In the genomic region with DNA sequence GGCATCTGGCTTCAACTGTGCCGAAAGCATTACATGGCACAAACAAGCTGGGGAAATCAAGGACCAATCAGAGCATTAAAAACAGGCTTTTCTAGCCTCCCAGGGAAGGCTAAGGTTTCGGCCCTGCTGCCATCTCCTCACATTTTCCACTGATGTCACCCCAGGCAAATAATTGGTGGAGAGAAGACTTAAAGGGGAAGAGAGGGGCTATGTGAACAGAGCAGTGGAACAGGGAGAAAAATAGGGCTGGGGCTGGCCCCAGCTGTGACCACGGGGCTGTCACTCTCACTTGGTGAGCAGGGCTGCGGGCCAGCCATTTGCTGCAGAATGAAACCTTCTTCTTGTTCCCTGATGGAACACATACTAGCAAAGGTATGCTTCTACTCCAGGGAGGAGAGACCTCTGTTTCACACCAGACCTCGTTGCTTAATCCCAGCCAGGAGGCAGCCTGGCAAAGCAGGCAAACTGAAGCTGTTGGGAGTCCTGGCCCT, we compare ENCODE assay signal across 14 cellular contexts.
DNase-seq lines count a peak whose midpoint lies in the region; ATAC-seq and TF ChIP-seq lines count a peak whose summit lies in the region.
"Had no signal": no experiment of that assay in that cellular context is flagged by ENCODE, and none has a peak within 500 bp of the region (broad histone marks: within the 10 kb centered on the region; RNA-seq: fewer than 3 reads in every experiment).

No MANE protein-coding gene starts in this region.

- no peaks in the 10 kb centered on the region for H3K79me1 ChIP-seq in trophoblast cell (ENCODE audit: low read length)

- peaks cover 6 to 15% of the 10 kb centered on the region in 2 donors for H3K4me1 ChIP-seq in ascending aorta
- peaks cover 0 to 2% of the 10 kb centered on the region in 2 experiments for H3K4me1 ChIP-seq in trophoblast cell (ENCODE audit: control insufficient read depth in 1 of 2, insufficient read depth in 2 of 2, low read length in 2 of 2)

- WGBS in trophoblast cell (ENCODE audit: extremely low coverage, insufficient coverage, insufficient read length) = no CpG with 5 or more reads among the region's 5 CpGs

- peak overlapping the region in 1 of 2 donors; percentile 8 for H3K4me3 ChIP-seq in ascending aorta
- H3K4me3 ChIP-seq in trophoblast cell (ENCODE audit: low read depth, low read length) = no peak overlapping the region
- H3K4me3 ChIP-seq: sigmoid colon had no signal

- peak; percentile 49 to 60 for ATAC-seq in left cardiac atrium
- no peak for ATAC-seq in HG03025 (IDR thresholded peaks at IDR 0.05; ENCODE audit: low FRiP score, unreplicated experiment)
- no peak for ATAC-seq in HG03378 (IDR thresholded peaks at IDR 0.05; ENCODE audit: unreplicated experiment)
- ATAC-seq: effector memory CD8-positive, alpha-beta T cell had no signal

- no peak overlapping the region for H2AK5ac ChIP-seq in trophoblast cell (ENCODE audit: low read length)

- H3K18ac ChIP-seq in trophoblast cell (ENCODE audit: low read length) = no peak overlapping the region

- H3K14ac ChIP-seq in trophoblast cell (ENCODE audit: low read length) = no peak overlapping the region

- H3K9me3 ChIP-seq in ascending aorta = no peaks in the 10 kb centered on the region
- H3K9me3 ChIP-seq in trophoblast cell (ENCODE audit: insufficient read depth, low read depth, low read length) = no peaks in the 10 kb centered on the region
- H3K9me3 ChIP-seq: sigmoid colon had no signal

- intact Hi-C loops in ascending aorta (cut with DNase I) (no loop called here), left cardiac atrium (cut with DNase I) (no loop called here)

- H3K27me3 ChIP-seq in ascending aorta (no peaks in the 10 kb centered on the region), trophoblast cell (ENCODE audit: insufficient read depth, low read length) (no peaks in the 10 kb centered on the region)
- H3K27me3 ChIP-seq: sigmoid colon had no signal

- no peak overlapping the region for H2AFZ ChIP-seq in trophoblast cell (ENCODE audit: insufficient read depth, low read length, poor library complexity)

- DNase-seq in NCI-H1694 treated with DMSO at 0.1 percent for 48 hours (lab: John Stamatoyannopoulos, UW) (peak; percentile 16), ascending aorta (ENCODE audit: low spot score in 2 of 2) (peak in 1 of 2 donors; percentile 65), left cardiac atrium (peak; percentile 18), trophoblast cell (peak; percentile 50 to 51), GM10266 (ENCODE audit: extremely low spot score) (no peak)
- no peak for DNase-seq in activated CD4-positive, alpha-beta T cell treated with anti-CD3 and anti-CD28 coated beads for 4 hours
- DNase-seq: amygdala; effector memory CD8-positive, alpha-beta T cell; NCI-H1105 treated with DMSO at 0.1 percent for 48 hours; NCI-H510A treated with DMSO at 0.1 percent for 48 hours; sigmoid colon; T-helper 1 cell had no signal

- no peaks in the 10 kb centered on the region for H3K79me2 ChIP-seq in trophoblast cell (ENCODE audit: control insufficient read depth, insufficient read depth, low read length, poor library complexity)

- TF ChIP-seq CTCF in ascending aorta (IDR thresholded peaks at IDR 0.05) (no peak), GM10266 (IDR thresholded peaks at IDR 0.05; ENCODE audit: control insufficient read depth, insufficient read depth, low read depth, missing control alignments) (no peak)

- H3K4me2 ChIP-seq in trophoblast cell (ENCODE audit: low read length) = no peak overlapping the region

- H4K12ac ChIP-seq in trophoblast cell (ENCODE audit: low read depth, low read length) = no peak overlapping the region

- no peak overlapping the region for H4K91ac ChIP-seq in trophoblast cell (ENCODE audit: low read depth, low read length)

- no peak overlapping the region for H2BK120ac ChIP-seq in trophoblast cell (ENCODE audit: insufficient read depth, low read length, poor library complexity)

- no peaks in the 10 kb centered on the region for H3K36me3 ChIP-seq in ascending aorta
- H3K36me3 ChIP-seq in trophoblast cell (ENCODE audit: control insufficient read depth in 1 of 2, insufficient read depth in 2 of 2, low read length in 2 of 2) = no peaks in the 10 kb centered on the region
- H3K36me3 ChIP-seq: sigmoid colon had no signal

- H3K9ac ChIP-seq in trophoblast cell (ENCODE audit: low read length) = peak overlapping the region; percentile 14

- H3K27ac ChIP-seq in ascending aorta (peak overlapping the region; percentile 34 to 62), trophoblast cell (ENCODE audit: low read depth, low read length) (no peak overlapping the region)
- H3K27ac ChIP-seq: sigmoid colon had no signal

- H2BK5ac ChIP-seq in trophoblast cell (ENCODE audit: low read depth, low read length, poor library complexity) = no peak overlapping the region

- no peak overlapping the region for H3K4ac ChIP-seq in trophoblast cell (ENCODE audit: low read depth, low read length)

- H2BK12ac ChIP-seq in trophoblast cell (ENCODE audit: low read length) = no peak overlapping the region

- no peak overlapping the region for H3K23ac ChIP-seq in trophoblast cell (ENCODE audit: low read length)

- H4K8ac ChIP-seq in trophoblast cell (ENCODE audit: low read depth, low read length) = no peak overlapping the region

Comparison
In these comparisons a context has a peak if more than half of its experiments do, and no peak if none do; other contexts are left out.
1. DNase-seq: peak in NCI-H1694 treated with DMSO at 0.1 percent for 48 hours (single experiment), left cardiac atrium (single experiment) and trophoblast cell (2 of 2); none in GM10266 (single experiment) and activated CD4-positive, alpha-beta T cell treated with anti-CD3 and anti-CD28 coated beads for 4 hours (0 of 2).
2. ATAC-seq: peak in left cardiac atrium (2 of 2); none in HG03025 (single experiment) and HG03378 (single experiment).